Comparison of ENCODE assay signal across 1 cellular context in genomic region chr5:74326571-74327338, GRCh38.
TF ChIP-seq lines count a peak whose summit lies in the region.

No MANE protein-coding gene starts in this region.

TF ChIP-seq in WTC11, 78 proteins besides CTCF, POLR2A, EP300 and RAD21 (continued from another document):
- TF ChIP-seq E2F5 (CRISPR knock-in tag; IDR thresholded peaks at IDR 0.05) (no peak), ZNF416 (CRISPR knock-in tag; IDR thresholded peaks at IDR 0.05) (no peak), FOXK1 (CRISPR knock-in tag; IDR thresholded peaks at IDR 0.05) (no peak), ZNF671 (CRISPR knock-in tag; IDR thresholded peaks at IDR 0.05) (no peak), GTF2I (CRISPR knock-in tag; conservative IDR thresholded peaks at IDR 0.05) (no peak), EMX1 (CRISPR knock-in tag; IDR thresholded peaks at IDR 0.05) (no peak), CREM (CRISPR knock-in tag; IDR thresholded peaks at IDR 0.05) (no peak)
